Comparison of ENCODE assay signal across 19 cellular contexts in genomic region chr2:71668326-71669057, GRCh38.
DNase-seq lines count a peak whose midpoint lies in the region; ATAC-seq and TF ChIP-seq lines count a peak whose summit lies in the region.
"Had no signal": no experiment of that assay in that cellular context is flagged by ENCODE, and none has a peak within 500 bp of the region (broad histone marks: within the 10 kb centered on the region; RNA-seq: fewer than 3 reads in every experiment).

No MANE protein-coding gene starts in this region.

- H3K27me3 Mint-ChIP-seq in neural crest cell (ENCODE audit: low read depth) = no peaks in the 10 kb centered on the region
- no peaks in the 10 kb centered on the region for H3K27me3 Mint-ChIP-seq in Caco-2 (ENCODE audit: insufficient read depth, unreplicated experiment)
- H3K27me3 Mint-ChIP-seq: CD4-positive, CD25-positive, alpha-beta regulatory T cell had no signal

- H3K9me3 ChIP-seq in upper lobe of right lung (no peaks in the 10 kb centered on the region), Caco-2 (no peaks in the 10 kb centered on the region)
- H3K9me3 ChIP-seq: HAP-1 had no signal

- H3K27me3 ChIP-seq in upper lobe of right lung (no peaks in the 10 kb centered on the region), Caco-2 (replicated peaks; ENCODE audit: control insufficient read depth, insufficient read depth, low read length) (no peaks in the 10 kb centered on the region)

- no peak for ATAC-seq in Right ventricle myocardium superior (ENCODE audit: poor library complexity)
- no peak for ATAC-seq in upper lobe of right lung

- H3K4me1 Mint-ChIP-seq in neural crest cell (peaks cover 5% of the 10 kb centered on the region), Caco-2 (ENCODE audit: low read depth, unreplicated experiment) (no peaks in the 10 kb centered on the region)
- H3K4me1 Mint-ChIP-seq: CD4-positive, CD25-positive, alpha-beta regulatory T cell had no signal

- H3K4me3 ChIP-seq in upper lobe of right lung = no peak overlapping the region
- no peak overlapping the region for H3K4me3 ChIP-seq in Caco-2 (ENCODE audit: low read depth, low read length)
- H3K4me3 ChIP-seq: HAP-1, PC-9 had no signal

- no TSS peak for BruUV-seq in Caco-2 (replicated peaks; lab: Mats Ljungman, UMichigan)

- CTCF ChIA-PET in Caco-2 (lab: Charles Lee) = interaction anchor here (1.8 kb wide), 1 partner anchor 58 kb away, joined by 4 read pairs; no protein-coding TSS in a partner anchor

- H3K4me3 Mint-ChIP-seq in neural crest cell (no peak overlapping the region), Caco-2 (ENCODE audit: unreplicated experiment) (no peak overlapping the region)
- H3K4me3 Mint-ChIP-seq: CD4-positive, CD25-positive, alpha-beta regulatory T cell had no signal

- H3K27ac ChIP-seq in upper lobe of right lung = no peak overlapping the region
- H3K27ac ChIP-seq: PC-9 had no signal

- intact Hi-C loops in cardiac septum (cut with DNase I) = no loop called here
- intact Hi-C loops in Right ventricle myocardium superior (cut with DNase I) = no loop called here
- intact Hi-C loops in upper lobe of right lung (cut with DNase I) = no loop called here
- intact Hi-C loops in Caco-2 (cut with micrococcal nuclease; ENCODE audit: unreplicated experiment) = no loop called here

- H3K36me3 ChIP-seq in upper lobe of right lung (no peaks in the 10 kb centered on the region), Caco-2 (ENCODE audit: control insufficient read depth, insufficient read depth, low read length) (no peaks in the 10 kb centered on the region)
- H3K36me3 ChIP-seq: HAP-1 had no signal

- H3K9me3 Mint-ChIP-seq in neural crest cell (no peaks in the 10 kb centered on the region), Caco-2 (ENCODE audit: unreplicated experiment) (no peaks in the 10 kb centered on the region)

- TF ChIP-seq CTCF in neural crest cell (conservative IDR thresholded peaks at IDR 0.05) = no peak
- no peak for TF ChIP-seq CTCF in upper lobe of right lung (IDR thresholded peaks at IDR 0.05)
- TF ChIP-seq CTCF in Caco-2 (IDR thresholded peaks at IDR 0.05; ENCODE audit: insufficient read depth in 1 of 2, low read depth in 1 of 2, low read length in 1 of 2, severe bottlenecking in 1 of 2, unreplicated experiment in 1 of 2) = no peak

- H3K27ac Mint-ChIP-seq in neural crest cell (ENCODE audit: unreplicated experiment) = no peak overlapping the region
- no peak overlapping the region for H3K27ac Mint-ChIP-seq in Caco-2 (ENCODE audit: unreplicated experiment)
- H3K27ac Mint-ChIP-seq: CD4-positive, CD25-positive, alpha-beta regulatory T cell had no signal

- POLR2A ChIA-PET in Caco-2 (lab: Charles Lee) = no interaction called here

- no peaks in the 10 kb centered on the region for H3K4me1 ChIP-seq in upper lobe of right lung
- no peaks in the 10 kb centered on the region for H3K4me1 ChIP-seq in Caco-2
- H3K4me1 ChIP-seq: HAP-1 had no signal

- DNase-seq in cardiac septum (ENCODE audit: low spot score) (peak; percentile 44), Right ventricle myocardium superior (no peak), ecto neural progenitor cell (ENCODE audit: low spot score) (peak; percentile 45), neural crest cell (ENCODE audit: low read depth, low spot score) (peak; percentile 0), upper lobe of right lung (peak; percentile 50), midbrain (lab: John Stamatoyannopoulos, UW) (no peak), Caco-2 (no peak), HK-2 (ENCODE audit: unreplicated experiment) (no peak)
- DNase-seq: CD4-positive, CD25-positive, alpha-beta regulatory T cell; DND-41; IMR-90; Kasumi-1; NCI-H1105 treated with DMSO at 0.1 percent for 48 hours; NCI-H1930; NCI-H2171; NCI-H446 treated with DMSO at 0.1 percent for 48 hours; NCI-H774; PC-9 had no signal

- no peaks in the 10 kb centered on the region for H3K36me3 Mint-ChIP-seq in neural crest cell (ENCODE audit: low read depth)
- H3K36me3 Mint-ChIP-seq in Caco-2 (ENCODE audit: insufficient read depth, unreplicated experiment) = no peaks in the 10 kb centered on the region
- H3K36me3 Mint-ChIP-seq: CD4-positive, CD25-positive, alpha-beta regulatory T cell had no signal

Comparison
In these comparisons a context has a peak if more than half of its experiments do, and no peak if none do; other contexts are left out.
1. DNase-seq: peak in cardiac septum (single experiment), ecto neural progenitor cell (single experiment), neural crest cell (single experiment) and upper lobe of right lung (single experiment); none in Right ventricle myocardium superior (single experiment), midbrain (single experiment), Caco-2 (0 of 2) and HK-2 (single experiment).